In the genomic region with DNA sequence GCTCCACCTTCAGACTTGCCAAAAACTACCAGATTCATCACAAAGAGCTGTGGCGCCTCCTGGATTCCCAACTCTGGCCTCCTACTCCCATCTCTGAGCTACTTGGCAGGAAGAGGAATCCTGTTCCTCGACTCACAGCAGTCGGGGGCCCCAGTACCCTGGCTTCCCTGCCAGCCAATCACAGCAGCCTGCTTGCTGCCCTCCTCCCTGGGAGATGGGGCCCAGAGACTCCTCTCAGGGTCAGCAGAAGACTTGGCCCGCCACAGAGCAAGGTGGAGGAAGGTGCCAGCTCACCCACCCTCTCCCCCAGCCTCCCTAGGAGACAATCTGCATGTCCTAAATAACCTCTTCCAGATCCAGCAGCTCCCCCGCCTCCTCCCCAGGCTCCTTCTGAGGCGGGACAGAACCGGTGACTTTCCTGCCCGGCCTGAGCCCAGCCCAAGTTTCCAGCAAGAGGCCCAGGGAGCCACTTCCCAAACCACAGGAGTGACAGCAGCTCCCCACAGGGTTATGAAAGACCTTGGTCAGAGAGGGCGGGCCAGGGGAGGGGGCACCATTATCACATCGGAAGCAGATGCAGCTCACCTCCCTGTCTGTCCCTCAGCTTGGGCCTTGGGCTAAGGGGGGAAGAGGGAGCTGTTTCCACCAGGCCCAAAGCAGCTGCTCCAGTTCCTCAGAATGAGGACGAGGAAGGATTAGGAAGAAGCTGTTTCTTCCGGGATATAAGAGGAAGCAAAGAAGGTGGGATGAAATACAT, we compare ENCODE assay signal across 8 cellular contexts. TPM values are rescaled to one million over a fixed set of nuclear protein-coding genes. Genes with fewer than 3 reads are reported as not detected.
DNase-seq lines count a peak whose midpoint lies in the region; ATAC-seq and TF ChIP-seq lines count a peak whose summit lies in the region.

No MANE protein-coding gene starts in this region.

- in situ Hi-C loops in astrocyte of the cerebellum (cut with HindIII; ENCODE audit: low sequenced_read_pairs) = no loop called here

- H3K4me3 ChIP-seq in DOHH2 (ENCODE audit: low read length) (peak overlapping the region; percentile 95), NT2/D1 (ENCODE audit: insufficient read length, low read depth) (no peak overlapping the region), astrocyte of the cerebellum (ENCODE audit: low read depth, low read length) (peak overlapping the region; percentile 91)

- H3K79me2 ChIP-seq in DOHH2 (ENCODE audit: control insufficient read depth, low read length) = peaks cover 78% of the 10 kb centered on the region

- H3K4me1 Mint-ChIP-seq in stimulated activated naive B cell treated with anti-CD40 and anti-IgM and Interleukin-4, amounts not matched to agents 10 μg/mL and 1 μg/mL and 100 μg/mL, for 72 hours = peaks cover 51 to 64% of the 10 kb centered on the region in 2 donors

- DNase-seq in NT2/D1 (ENCODE audit: low read depth, low spot score) = no peak
- no peak for DNase-seq in astrocyte of the cerebellum (ENCODE audit: low read depth)
- peak; percentile 72 for DNase-seq in islet precursor cell
- DNase-seq in stimulated activated naive B cell treated with anti-CD40 and anti-IgM and Interleukin-4, amounts not matched to agents 10 μg/mL and 1 μg/mL and 100 μg/mL, for 72 hours = no peak
- DNase-seq in cerebellum (ENCODE audit: low spot score) = no peak
- DNase-seq in NCI-H187 treated with DMSO at 0.1 percent for 48 hours (lab: John Stamatoyannopoulos, UW) = no peak
- no peak for DNase-seq in NCI-H2227 (lab: John Stamatoyannopoulos, UW; ENCODE audit: unreplicated experiment)

- peaks cover 30 to 44% of the 10 kb centered on the region in 2 donors for H3K36me3 Mint-ChIP-seq in stimulated activated naive B cell treated with anti-CD40 and anti-IgM and Interleukin-4, amounts not matched to agents 10 μg/mL and 1 μg/mL and 100 μg/mL, for 72 hours

- no peak for TF ChIP-seq CTCF in DOHH2 (IDR thresholded peaks at IDR 0.05; ENCODE audit: low read depth, low read length, poor library complexity, severe bottlenecking)
- TF ChIP-seq CTCF in astrocyte of the cerebellum (IDR thresholded peaks at IDR 0.05; ENCODE audit: low read depth, low read length, missing control alignments) = no peak

- no peak for ATAC-seq in stimulated activated naive B cell treated with anti-CD40 and anti-IgM and Interleukin-4, amounts not matched to agents 10 μg/mL and 1 μg/mL and 100 μg/mL, for 72 hours (replicated peaks)

- no peaks in the 10 kb centered on the region for H3K27me3 ChIP-seq in DOHH2 (ENCODE audit: control insufficient read depth, low read length)
- H3K27me3 ChIP-seq in NT2/D1 (ENCODE audit: insufficient read depth, insufficient read length) = peaks cover 5% of the 10 kb centered on the region

- no peaks in the 10 kb centered on the region for H3K9me3 Mint-ChIP-seq in stimulated activated naive B cell treated with anti-CD40 and anti-IgM and Interleukin-4, amounts not matched to agents 10 μg/mL and 1 μg/mL and 100 μg/mL, for 72 hours

- peak overlapping the region; percentile 76 for H3K4me2 ChIP-seq in DOHH2 (ENCODE audit: low read length)

- H3K9ac ChIP-seq in NT2/D1 (ENCODE audit: insufficient read length, low read depth) = peak overlapping the region; percentile 0

- no peaks in the 10 kb centered on the region for H3K9me3 ChIP-seq in DOHH2 (ENCODE audit: control insufficient read depth, insufficient read depth, low read length)
- H3K9me3 ChIP-seq in NT2/D1 (ENCODE audit: insufficient read depth, low read length) = no peaks in the 10 kb centered on the region

- no peaks in the 10 kb centered on the region for H3K9me2 ChIP-seq in DOHH2 (replicated peaks; ENCODE audit: control insufficient read depth, low read length)

- peak overlapping the region; percentile 94 to 98 for H3K4me3 Mint-ChIP-seq in stimulated activated naive B cell treated with anti-CD40 and anti-IgM and Interleukin-4, amounts not matched to agents 10 μg/mL and 1 μg/mL and 100 μg/mL, for 72 hours

- H3K36me3 ChIP-seq in DOHH2 (ENCODE audit: control insufficient read depth, low read length) (peaks cover 72% of the 10 kb centered on the region), NT2/D1 (ENCODE audit: insufficient read depth, insufficient read length, low read length) (peaks cover 42% of the 10 kb centered on the region)

- peak overlapping the region; percentile 90 for H3K27ac Mint-ChIP-seq in stimulated activated naive B cell treated with anti-CD40 and anti-IgM and Interleukin-4, amounts not matched to agents 10 μg/mL and 1 μg/mL and 100 μg/mL, for 72 hours

- H3K4me1 ChIP-seq in DOHH2 (ENCODE audit: control insufficient read depth, low read length) = peaks cover 71% of the 10 kb centered on the region
- peaks cover 24% of the 10 kb centered on the region for H3K4me1 ChIP-seq in NT2/D1 (ENCODE audit: insufficient read depth, insufficient read length)

- H4K20me1 ChIP-seq in DOHH2 (ENCODE audit: control insufficient read depth, insufficient read depth, low read depth, low read length) = peaks cover 3% of the 10 kb centered on the region; the same call in 1 of the 2 replicates

- peaks cover 29% of the 10 kb centered on the region for H3F3A ChIP-seq in DOHH2 (ENCODE audit: control insufficient read depth, insufficient read depth)

- H3K27me3 Mint-ChIP-seq in stimulated activated naive B cell treated with anti-CD40 and anti-IgM and Interleukin-4, amounts not matched to agents 10 μg/mL and 1 μg/mL and 100 μg/mL, for 72 hours = no peaks in the 10 kb centered on the region

- H3K27ac ChIP-seq in DOHH2 (ENCODE audit: low read depth, low read length) = peak overlapping the region; percentile 86

RNA-seq across cellular contexts. Expression of a gene that starts 2.3 kb away (rescaled TPM):
- 15.5 TPM for total RNA-seq in cerebellum

RNA-seq across cellular contexts. Expression of a gene that starts 18.0 kb away (rescaled TPM):
- 10.3 TPM for total RNA-seq in cerebellum

RNA-seq across cellular contexts. Expression of a gene that starts 18.3 kb away (rescaled TPM):
- 17.6 TPM for total RNA-seq in cerebellum

RNA-seq across cellular contexts. Expression of a gene that starts 44.1 kb away (rescaled TPM):
- 18.5 TPM for total RNA-seq in cerebellum
